1 cellular context compared by ENCODE assay signal in genomic region chr7:130899638-130900401, GRCh38.
TF ChIP-seq lines count a peak whose summit lies in the region.

No MANE protein-coding gene starts in this region.

TF ChIP-seq in HepG2, 621 proteins besides CTCF, POLR2A, EP300 and RAD21 (continued from another document and continues in another):
- TF ChIP-seq MTERF4 (CRISPR knock-in tag; IDR thresholded peaks at IDR 0.05), result 0 out of 2 replicates have a peak, but pooled peaks have one; percentile 34
- no peak for TF ChIP-seq ZBTB42 (CRISPR knock-in tag; IDR thresholded peaks at IDR 0.05)
- peak; percentile 95 for TF ChIP-seq RARA (CRISPR knock-in tag; IDR thresholded peaks at IDR 0.05)
- TF ChIP-seq SIX1 (CRISPR knock-in tag; IDR thresholded peaks at IDR 0.05; ENCODE audit: borderline replicate concordance), result peak; percentile 58; the same call in 1 of the 2 replicates
- TF ChIP-seq, protein P1, sequence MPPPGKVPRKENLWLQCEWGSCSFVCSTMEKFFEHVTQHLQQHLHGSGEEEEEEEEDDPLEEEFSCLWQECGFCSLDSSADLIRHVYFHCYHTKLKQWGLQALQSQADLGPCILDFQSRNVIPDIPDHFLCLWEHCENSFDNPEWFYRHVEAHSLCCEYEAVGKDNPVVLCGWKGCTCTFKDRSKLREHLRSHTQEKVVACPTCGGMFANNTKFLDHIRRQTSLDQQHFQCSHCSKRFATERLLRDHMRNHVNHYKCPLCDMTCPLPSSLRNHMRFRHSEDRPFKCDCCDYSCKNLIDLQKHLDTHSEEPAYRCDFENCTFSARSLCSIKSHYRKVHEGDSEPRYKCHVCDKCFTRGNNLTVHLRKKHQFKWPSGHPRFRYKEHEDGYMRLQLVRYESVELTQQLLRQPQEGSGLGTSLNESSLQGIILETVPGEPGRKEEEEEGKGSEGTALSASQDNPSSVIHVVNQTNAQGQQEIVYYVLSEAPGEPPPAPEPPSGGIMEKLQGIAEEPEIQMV (CRISPR knock-in tag; IDR thresholded peaks at IDR 0.05; ENCODE audit: low read depth), result peak; percentile 69; the same call in 1 of the 2 replicates
- no peak for TF ChIP-seq HOXA9 (CRISPR knock-in tag; IDR thresholded peaks at IDR 0.05; ENCODE audit: borderline replicate concordance)
- TF ChIP-seq ZFP62 (CRISPR knock-in tag; IDR thresholded peaks at IDR 0.05), result no peak
- TF ChIP-seq, protein P2, sequence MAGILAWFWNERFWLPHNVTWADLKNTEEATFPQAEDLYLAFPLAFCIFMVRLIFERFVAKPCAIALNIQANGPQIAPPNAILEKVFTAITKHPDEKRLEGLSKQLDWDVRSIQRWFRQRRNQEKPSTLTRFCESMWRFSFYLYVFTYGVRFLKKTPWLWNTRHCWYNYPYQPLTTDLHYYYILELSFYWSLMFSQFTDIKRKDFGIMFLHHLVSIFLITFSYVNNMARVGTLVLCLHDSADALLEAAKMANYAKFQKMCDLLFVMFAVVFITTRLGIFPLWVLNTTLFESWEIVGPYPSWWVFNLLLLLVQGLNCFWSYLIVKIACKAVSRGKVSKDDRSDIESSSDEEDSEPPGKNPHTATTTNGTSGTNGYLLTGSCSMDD (CRISPR knock-in tag; IDR thresholded peaks at IDR 0.05), result no peak
- TF ChIP-seq, protein P3, sequence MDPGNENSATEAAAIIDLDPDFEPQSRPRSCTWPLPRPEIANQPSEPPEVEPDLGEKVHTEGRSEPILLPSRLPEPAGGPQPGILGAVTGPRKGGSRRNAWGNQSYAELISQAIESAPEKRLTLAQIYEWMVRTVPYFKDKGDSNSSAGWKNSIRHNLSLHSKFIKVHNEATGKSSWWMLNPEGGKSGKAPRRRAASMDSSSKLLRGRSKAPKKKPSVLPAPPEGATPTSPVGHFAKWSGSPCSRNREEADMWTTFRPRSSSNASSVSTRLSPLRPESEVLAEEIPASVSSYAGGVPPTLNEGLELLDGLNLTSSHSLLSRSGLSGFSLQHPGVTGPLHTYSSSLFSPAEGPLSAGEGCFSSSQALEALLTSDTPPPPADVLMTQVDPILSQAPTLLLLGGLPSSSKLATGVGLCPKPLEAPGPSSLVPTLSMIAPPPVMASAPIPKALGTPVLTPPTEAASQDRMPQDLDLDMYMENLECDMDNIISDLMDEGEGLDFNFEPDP (CRISPR knock-in tag; conservative IDR thresholded peaks at IDR 0.05), result no peak
- TF ChIP-seq ZNF441 (CRISPR knock-in tag; IDR thresholded peaks at IDR 0.05; ENCODE audit: borderline replicate concordance), result no peak
- no peak; the same call in 1 of the 2 replicates for TF ChIP-seq PAF1 (CRISPR knock-in tag; IDR thresholded peaks at IDR 0.05)
- peak; percentile 89 for TF ChIP-seq NKX3-1 (CRISPR knock-in tag; IDR thresholded peaks at IDR 0.05)
- peak; percentile 63; the same call in 1 of the 2 replicates for TF ChIP-seq ZNF644 (CRISPR knock-in tag; IDR thresholded peaks at IDR 0.05; ENCODE audit: low read depth)
- TF ChIP-seq, protein P4, sequence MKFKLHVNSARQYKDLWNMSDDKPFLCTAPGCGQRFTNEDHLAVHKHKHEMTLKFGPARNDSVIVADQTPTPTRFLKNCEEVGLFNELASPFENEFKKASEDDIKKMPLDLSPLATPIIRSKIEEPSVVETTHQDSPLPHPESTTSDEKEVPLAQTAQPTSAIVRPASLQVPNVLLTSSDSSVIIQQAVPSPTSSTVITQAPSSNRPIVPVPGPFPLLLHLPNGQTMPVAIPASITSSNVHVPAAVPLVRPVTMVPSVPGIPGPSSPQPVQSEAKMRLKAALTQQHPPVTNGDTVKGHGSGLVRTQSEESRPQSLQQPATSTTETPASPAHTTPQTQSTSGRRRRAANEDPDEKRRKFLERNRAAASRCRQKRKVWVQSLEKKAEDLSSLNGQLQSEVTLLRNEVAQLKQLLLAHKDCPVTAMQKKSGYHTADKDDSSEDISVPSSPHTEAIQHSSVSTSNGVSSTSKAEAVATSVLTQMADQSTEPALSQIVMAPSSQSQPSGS (CRISPR knock-in tag; IDR thresholded peaks at IDR 0.05), result peak; percentile 86
- peak; percentile 57; the same call in 1 of the 2 replicates for TF ChIP-seq TCF7 (IDR thresholded peaks at IDR 0.05; ENCODE audit: low read depth)
- TF ChIP-seq, protein P5, sequence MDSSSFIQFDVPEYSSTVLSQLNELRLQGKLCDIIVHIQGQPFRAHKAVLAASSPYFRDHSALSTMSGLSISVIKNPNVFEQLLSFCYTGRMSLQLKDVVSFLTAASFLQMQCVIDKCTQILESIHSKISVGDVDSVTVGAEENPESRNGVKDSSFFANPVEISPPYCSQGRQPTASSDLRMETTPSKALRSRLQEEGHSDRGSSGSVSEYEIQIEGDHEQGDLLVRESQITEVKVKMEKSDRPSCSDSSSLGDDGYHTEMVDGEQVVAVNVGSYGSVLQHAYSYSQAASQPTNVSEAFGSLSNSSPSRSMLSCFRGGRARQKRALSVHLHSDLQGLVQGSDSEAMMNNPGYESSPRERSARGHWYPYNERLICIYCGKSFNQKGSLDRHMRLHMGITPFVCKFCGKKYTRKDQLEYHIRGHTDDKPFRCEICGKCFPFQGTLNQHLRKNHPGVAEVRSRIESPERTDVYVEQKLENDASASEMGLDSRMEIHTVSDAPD (CRISPR knock-in tag; IDR thresholded peaks at IDR 0.05), result 0 out of 2 replicates have a peak, but pooled peaks have one; percentile 62
- 0 out of 2 replicates have a peak, but pooled peaks have one; percentile 69 for TF ChIP-seq SP140L (CRISPR knock-in tag; IDR thresholded peaks at IDR 0.05; ENCODE audit: borderline replicate concordance)
- no peak for TF ChIP-seq HNRNPK (IDR thresholded peaks at IDR 0.05; ENCODE audit: low read depth, low read length, poor library complexity, severe bottlenecking)
- TF ChIP-seq PHF8 (CRISPR knock-in tag; IDR thresholded peaks at IDR 0.05), result no peak
- TF ChIP-seq CBFB (CRISPR knock-in tag; IDR thresholded peaks at IDR 0.05), result peak; percentile 78
- peak; percentile 96 for TF ChIP-seq MED13 (CRISPR knock-in tag; IDR thresholded peaks at IDR 0.05)
- no peak for TF ChIP-seq U2AF2 (IDR thresholded peaks at IDR 0.05; ENCODE audit: low read depth, low read length)
- TF ChIP-seq ZNF414 (CRISPR knock-in tag; IDR thresholded peaks at IDR 0.05), result no peak; the same call in 1 of the 2 replicates
- no peak for TF ChIP-seq ZZZ3 (CRISPR knock-in tag; IDR thresholded peaks at IDR 0.05; ENCODE audit: borderline replicate concordance)
- TF ChIP-seq TOE1 (CRISPR knock-in tag; IDR thresholded peaks at IDR 0.05), result peak; percentile 75; the same call in 1 of the 2 replicates
- TF ChIP-seq ZNF883 (CRISPR knock-in tag; IDR thresholded peaks at IDR 0.05; ENCODE audit: not compliant biosample characterization), result no peak
- TF ChIP-seq KDM3A (CRISPR knock-in tag; IDR thresholded peaks at IDR 0.05; ENCODE audit: low read depth), result peak; percentile 59; the same call in 1 of the 2 replicates
- peak; percentile 61; the same call in 1 of the 2 replicates for TF ChIP-seq CHD4 (IDR thresholded peaks at IDR 0.05; ENCODE audit: borderline replicate concordance, low read length)
- no peak for TF ChIP-seq SRSF9 (IDR thresholded peaks at IDR 0.05; ENCODE audit: borderline replicate concordance, insufficient read depth, low read depth, low read length, poor library complexity, severe bottlenecking)
- TF ChIP-seq TCF12 (IDR thresholded peaks at IDR 0.05), result no peak
- 0 out of 2 replicates have a peak, but pooled peaks have one; percentile 24 for TF ChIP-seq TCF12 (CRISPR knock-in tag; IDR thresholded peaks at IDR 0.05)
- peak; percentile 59 for TF ChIP-seq ZFX (CRISPR knock-in tag; IDR thresholded peaks at IDR 0.05; ENCODE audit: low read depth)
- 0 out of 2 replicates have a peak, but pooled peaks have one; percentile 38 for TF ChIP-seq ZNF142 (CRISPR knock-in tag; IDR thresholded peaks at IDR 0.05)
- peak; percentile 64; the same call in 1 of the 2 replicates for TF ChIP-seq ZBTB7A (CRISPR knock-in tag; IDR thresholded peaks at IDR 0.05)
- TF ChIP-seq GPN1 (CRISPR knock-in tag; IDR thresholded peaks at IDR 0.05; ENCODE audit: borderline replicate concordance), result no peak
- peak; percentile 65 for TF ChIP-seq ZKSCAN8 (CRISPR knock-in tag; IDR thresholded peaks at IDR 0.05; ENCODE audit: borderline replicate concordance)
- TF ChIP-seq, protein P6, sequence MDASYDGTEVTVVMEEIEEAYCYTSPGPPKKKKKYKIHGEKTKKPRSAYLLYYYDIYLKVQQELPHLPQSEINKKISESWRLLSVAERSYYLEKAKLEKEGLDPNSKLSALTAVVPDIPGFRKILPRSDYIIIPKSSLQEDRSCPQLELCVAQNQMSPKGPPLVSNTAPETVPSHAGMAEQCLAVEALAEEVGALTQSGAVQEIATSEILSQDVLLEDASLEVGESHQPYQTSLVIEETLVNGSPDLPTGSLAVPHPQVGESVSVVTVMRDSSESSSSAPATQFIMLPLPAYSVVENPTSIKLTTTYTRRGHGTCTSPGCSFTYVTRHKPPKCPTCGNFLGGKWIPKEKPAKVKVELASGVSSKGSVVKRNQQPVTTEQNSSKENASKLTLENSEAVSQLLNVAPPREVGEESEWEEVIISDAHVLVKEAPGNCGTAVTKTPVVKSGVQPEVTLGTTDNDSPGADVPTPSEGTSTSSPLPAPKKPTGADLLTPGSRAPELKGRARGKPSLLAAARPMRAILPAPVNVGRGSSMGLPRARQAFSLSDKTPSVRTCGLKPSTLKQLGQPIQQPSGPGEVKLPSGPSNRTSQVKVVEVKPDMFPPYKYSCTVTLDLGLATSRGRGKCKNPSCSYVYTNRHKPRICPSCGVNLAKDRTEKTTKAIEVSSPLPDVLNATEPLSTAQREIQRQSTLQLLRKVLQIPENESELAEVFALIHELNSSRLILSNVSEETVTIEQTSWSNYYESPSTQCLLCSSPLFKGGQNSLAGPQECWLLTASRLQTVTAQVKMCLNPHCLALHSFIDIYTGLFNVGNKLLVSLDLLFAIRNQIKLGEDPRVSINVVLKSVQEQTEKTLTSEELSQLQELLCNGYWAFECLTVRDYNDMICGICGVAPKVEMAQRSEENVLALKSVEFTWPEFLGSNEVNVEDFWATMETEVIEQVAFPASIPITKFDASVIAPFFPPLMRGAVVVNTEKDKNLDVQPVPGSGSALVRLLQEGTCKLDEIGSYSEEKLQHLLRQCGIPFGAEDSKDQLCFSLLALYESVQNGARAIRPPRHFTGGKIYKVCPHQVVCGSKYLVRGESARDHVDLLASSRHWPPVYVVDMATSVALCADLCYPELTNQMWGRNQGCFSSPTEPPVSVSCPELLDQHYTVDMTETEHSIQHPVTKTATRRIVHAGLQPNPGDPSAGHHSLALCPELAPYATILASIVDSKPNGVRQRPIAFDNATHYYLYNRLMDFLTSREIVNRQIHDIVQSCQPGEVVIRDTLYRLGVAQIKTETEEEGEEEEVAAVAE (CRISPR knock-in tag; IDR thresholded peaks at IDR 0.05; ENCODE audit: borderline replicate concordance), result no peak
- TF ChIP-seq ZNF264 (CRISPR knock-in tag; IDR thresholded peaks at IDR 0.05), result peak; percentile 87; the same call in 1 of the 2 replicates
- 0 out of 2 replicates have a peak, but pooled peaks have one; percentile 53 for TF ChIP-seq ZNF777 (CRISPR knock-in tag; IDR thresholded peaks at IDR 0.05)
- TF ChIP-seq ELF1 (CRISPR knock-in tag; IDR thresholded peaks at IDR 0.05), result peak; percentile 61; the same call in 1 of the 2 replicates
